Comparison of ENCODE assay signal across 14 cellular contexts in the genomic region with DNA sequence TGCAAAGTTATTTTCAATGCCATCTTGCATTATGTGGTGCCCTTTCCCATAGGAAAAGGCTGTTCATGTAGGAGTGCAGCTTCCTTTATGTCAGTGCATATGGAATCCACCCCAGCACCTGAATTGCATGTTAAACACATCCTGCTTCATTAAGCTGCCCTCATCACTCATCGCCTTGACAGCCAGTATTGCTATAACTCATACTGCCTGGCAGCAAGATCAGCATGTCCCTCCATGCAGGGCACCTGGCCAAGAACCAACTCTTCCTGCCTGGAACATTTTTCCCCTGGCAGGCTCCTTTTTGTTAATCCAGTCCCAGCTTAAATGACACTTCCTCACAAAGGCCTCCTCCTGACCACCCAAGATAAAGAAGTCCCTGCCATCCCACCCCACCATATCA. TPM values are rescaled to one million over a fixed set of nuclear protein-coding genes. Genes with fewer than 3 reads are reported as not detected.
DNase-seq lines count a peak whose midpoint lies in the region; ATAC-seq lines count a peak whose summit lies in the region.
"Had no signal": no experiment of that assay in that cellular context is flagged by ENCODE, and none has a peak within 500 bp of the region (broad histone marks: within the 10 kb centered on the region; RNA-seq: fewer than 3 reads in every experiment).

No MANE protein-coding gene starts in this region.

- intact Hi-C loops in right cardiac atrium (cut with DNase I): no loop called here

- H3K27ac Mint-ChIP-seq in T-helper 17 cell: peak overlapping the region; percentile 14
- H3K27ac Mint-ChIP-seq: activated B cell treated with CpG ODN at 0.5 μM for 24 hours had no signal

- H3K4me3 ChIP-seq in right cardiac atrium (ENCODE audit: low read length): no peak overlapping the region

- no peak for ATAC-seq in T-helper 17 cell
- peak; percentile 50 to 61 for ATAC-seq in right cardiac atrium
- ATAC-seq in GM18502 (IDR thresholded peaks at IDR 0.05; ENCODE audit: poor library complexity, unreplicated experiment): no peak
- ATAC-seq in GM19035 (IDR thresholded peaks at IDR 0.05; ENCODE audit: unreplicated experiment): no peak
- no peak for ATAC-seq in HG02759 (IDR thresholded peaks at IDR 0.05; ENCODE audit: unreplicated experiment)

- no peaks in the 10 kb centered on the region for H3K9me3 ChIP-seq in T-helper 17 cell (ENCODE audit: control insufficient read depth, low read length, poor library complexity, severe bottlenecking)
- H3K9me3 ChIP-seq in right cardiac atrium (ENCODE audit: control insufficient read depth, low read length): no peaks in the 10 kb centered on the region

- no peaks in the 10 kb centered on the region for H3K4me1 Mint-ChIP-seq in T-helper 17 cell
- H3K4me1 Mint-ChIP-seq: activated B cell treated with CpG ODN at 0.5 μM for 24 hours had no signal

- no peaks in the 10 kb centered on the region for H3K36me3 Mint-ChIP-seq in T-helper 17 cell (ENCODE audit: low read depth)

- H3K4me3 Mint-ChIP-seq in T-helper 17 cell: no peak overlapping the region
- H3K4me3 Mint-ChIP-seq: activated B cell treated with CpG ODN at 0.5 μM for 24 hours, IgD-negative memory B cell had no signal

- WGBS in right cardiac atrium: 76% methylated on average over 1 of the region's 1 CpG

- H3K27me3 ChIP-seq in right cardiac atrium (ENCODE audit: control insufficient read depth, insufficient read depth): no peaks in the 10 kb centered on the region

- no peak overlapping the region for H3K27ac ChIP-seq in right cardiac atrium (ENCODE audit: low read length)

- peaks cover 3% of the 10 kb centered on the region for H3K4me1 ChIP-seq in right cardiac atrium (ENCODE audit: control insufficient read depth, insufficient read depth, low read length)

- peak; percentile 19 for DNase-seq in A172 (ENCODE audit: low spot score)
- DNase-seq in HT1080 (ENCODE audit: low read depth): peak; percentile 0
- DNase-seq in T-helper 17 cell: no peak
- peak; percentile 22 to 74 (median 57) for DNase-seq in right cardiac atrium
- DNase-seq in stimulated activated CD4-positive, alpha-beta T cell treated with anti-CD3 and anti-CD28 coated beads, Interleukin-2, amount 100 ng/mL, for 24 hours: no peak
- DNase-seq: activated B cell treated with CpG ODN at 0.5 μM for 24 hours; activated CD8-positive, alpha-beta memory T cell treated with anti-CD3 and anti-CD28 coated beads, Interleukin-2, amount 50 U/mL, for 48 hours; cortex of kidney; EL; NCI-H1930 had no signal

- H3K27me3 Mint-ChIP-seq in T-helper 17 cell: no peaks in the 10 kb centered on the region
- H3K27me3 Mint-ChIP-seq: activated B cell treated with CpG ODN at 0.5 μM for 24 hours, IgD-negative memory B cell had no signal

RNA-seq across cellular contexts. Expression of a gene that starts 23.5 kb away (rescaled TPM):
- total RNA-seq in A172 (2014; rRNA removed; shearing (Covaris generic)): 3.1 and 5.7 TPM in 2 replicates
- 1.2 and 1.6 TPM in 2 replicates for total RNA-seq in HT1080 (2014; rRNA removed; shearing (Covaris generic))
- polyA plus RNA-seq in HT1080 (2015; cell fraction: cytosol; rRNA removed): 1.9 and 2.2 TPM in 2 replicates
- polyA plus RNA-seq in HT1080 (2015; cell fraction: nucleus; rRNA removed): 2.3 and 5.1 TPM in 2 replicates
- total RNA-seq in T-helper 17 cell (10 to 100 TPM; 59.2 to 82.2 TPM), right cardiac atrium (1 to 10 TPM; 4.5 to 7.5 (median 6.6) TPM)
- 2.1 TPM for polyA plus RNA-seq in right cardiac atrium

RNA-seq across cellular contexts. Expression of a gene that starts 49.9 kb away (rescaled TPM):
- total RNA-seq in A172 (2014; rRNA removed; shearing (Covaris generic)): 0.24 TPM in 1 of 2 replicates, not detected in the other
- total RNA-seq in HT1080 (2014; rRNA removed; shearing (Covaris generic)): not detected in 2 replicates
- polyA plus RNA-seq in HT1080 (2015; cell fraction: cytosol; rRNA removed): 0.05 and 0.17 TPM in 2 replicates
- polyA plus RNA-seq in HT1080 (2015; cell fraction: nucleus; rRNA removed): 0.12 TPM in 1 of 2 replicates, not detected in the other
- total RNA-seq in T-helper 17 cell (under 1 TPM; 0.22 to 0.29 TPM), right cardiac atrium (under 1 TPM in 3 of 4 donors, not detected in 1; 0.29 to 0.97 (median 0.36) TPM)
- 1.1 TPM for polyA plus RNA-seq in right cardiac atrium
- polyA plus RNA-seq: IgD-negative memory B cell had no signal

Comparison
In these comparisons a context has a peak if more than half of its experiments do, and no peak if none do; other contexts are left out.
1. DNase-seq: peak in A172 (single experiment), HT1080 (single experiment) and right cardiac atrium (3 of 3); none in T-helper 17 cell (0 of 3) and stimulated activated CD4-positive, alpha-beta T cell treated with anti-CD3 and anti-CD28 coated beads, Interleukin-2, amount 100 ng/mL, for 24 hours (0 of 2).
2. ATAC-seq: peak in right cardiac atrium (2 of 2); none in T-helper 17 cell (single experiment), GM18502 (single experiment), GM19035 (single experiment) and HG02759 (single experiment).